1 cellular context compared by ENCODE assay signal in genomic region chr1:201375169-201375568, GRCh38.
TF ChIP-seq lines count a peak whose summit lies in the region.

No MANE protein-coding gene starts in this region.

TF ChIP-seq in GM23338, 12 proteins besides CTCF, POLR2A, EP300 and RAD21:
- TF ChIP-seq, protein P1, sequence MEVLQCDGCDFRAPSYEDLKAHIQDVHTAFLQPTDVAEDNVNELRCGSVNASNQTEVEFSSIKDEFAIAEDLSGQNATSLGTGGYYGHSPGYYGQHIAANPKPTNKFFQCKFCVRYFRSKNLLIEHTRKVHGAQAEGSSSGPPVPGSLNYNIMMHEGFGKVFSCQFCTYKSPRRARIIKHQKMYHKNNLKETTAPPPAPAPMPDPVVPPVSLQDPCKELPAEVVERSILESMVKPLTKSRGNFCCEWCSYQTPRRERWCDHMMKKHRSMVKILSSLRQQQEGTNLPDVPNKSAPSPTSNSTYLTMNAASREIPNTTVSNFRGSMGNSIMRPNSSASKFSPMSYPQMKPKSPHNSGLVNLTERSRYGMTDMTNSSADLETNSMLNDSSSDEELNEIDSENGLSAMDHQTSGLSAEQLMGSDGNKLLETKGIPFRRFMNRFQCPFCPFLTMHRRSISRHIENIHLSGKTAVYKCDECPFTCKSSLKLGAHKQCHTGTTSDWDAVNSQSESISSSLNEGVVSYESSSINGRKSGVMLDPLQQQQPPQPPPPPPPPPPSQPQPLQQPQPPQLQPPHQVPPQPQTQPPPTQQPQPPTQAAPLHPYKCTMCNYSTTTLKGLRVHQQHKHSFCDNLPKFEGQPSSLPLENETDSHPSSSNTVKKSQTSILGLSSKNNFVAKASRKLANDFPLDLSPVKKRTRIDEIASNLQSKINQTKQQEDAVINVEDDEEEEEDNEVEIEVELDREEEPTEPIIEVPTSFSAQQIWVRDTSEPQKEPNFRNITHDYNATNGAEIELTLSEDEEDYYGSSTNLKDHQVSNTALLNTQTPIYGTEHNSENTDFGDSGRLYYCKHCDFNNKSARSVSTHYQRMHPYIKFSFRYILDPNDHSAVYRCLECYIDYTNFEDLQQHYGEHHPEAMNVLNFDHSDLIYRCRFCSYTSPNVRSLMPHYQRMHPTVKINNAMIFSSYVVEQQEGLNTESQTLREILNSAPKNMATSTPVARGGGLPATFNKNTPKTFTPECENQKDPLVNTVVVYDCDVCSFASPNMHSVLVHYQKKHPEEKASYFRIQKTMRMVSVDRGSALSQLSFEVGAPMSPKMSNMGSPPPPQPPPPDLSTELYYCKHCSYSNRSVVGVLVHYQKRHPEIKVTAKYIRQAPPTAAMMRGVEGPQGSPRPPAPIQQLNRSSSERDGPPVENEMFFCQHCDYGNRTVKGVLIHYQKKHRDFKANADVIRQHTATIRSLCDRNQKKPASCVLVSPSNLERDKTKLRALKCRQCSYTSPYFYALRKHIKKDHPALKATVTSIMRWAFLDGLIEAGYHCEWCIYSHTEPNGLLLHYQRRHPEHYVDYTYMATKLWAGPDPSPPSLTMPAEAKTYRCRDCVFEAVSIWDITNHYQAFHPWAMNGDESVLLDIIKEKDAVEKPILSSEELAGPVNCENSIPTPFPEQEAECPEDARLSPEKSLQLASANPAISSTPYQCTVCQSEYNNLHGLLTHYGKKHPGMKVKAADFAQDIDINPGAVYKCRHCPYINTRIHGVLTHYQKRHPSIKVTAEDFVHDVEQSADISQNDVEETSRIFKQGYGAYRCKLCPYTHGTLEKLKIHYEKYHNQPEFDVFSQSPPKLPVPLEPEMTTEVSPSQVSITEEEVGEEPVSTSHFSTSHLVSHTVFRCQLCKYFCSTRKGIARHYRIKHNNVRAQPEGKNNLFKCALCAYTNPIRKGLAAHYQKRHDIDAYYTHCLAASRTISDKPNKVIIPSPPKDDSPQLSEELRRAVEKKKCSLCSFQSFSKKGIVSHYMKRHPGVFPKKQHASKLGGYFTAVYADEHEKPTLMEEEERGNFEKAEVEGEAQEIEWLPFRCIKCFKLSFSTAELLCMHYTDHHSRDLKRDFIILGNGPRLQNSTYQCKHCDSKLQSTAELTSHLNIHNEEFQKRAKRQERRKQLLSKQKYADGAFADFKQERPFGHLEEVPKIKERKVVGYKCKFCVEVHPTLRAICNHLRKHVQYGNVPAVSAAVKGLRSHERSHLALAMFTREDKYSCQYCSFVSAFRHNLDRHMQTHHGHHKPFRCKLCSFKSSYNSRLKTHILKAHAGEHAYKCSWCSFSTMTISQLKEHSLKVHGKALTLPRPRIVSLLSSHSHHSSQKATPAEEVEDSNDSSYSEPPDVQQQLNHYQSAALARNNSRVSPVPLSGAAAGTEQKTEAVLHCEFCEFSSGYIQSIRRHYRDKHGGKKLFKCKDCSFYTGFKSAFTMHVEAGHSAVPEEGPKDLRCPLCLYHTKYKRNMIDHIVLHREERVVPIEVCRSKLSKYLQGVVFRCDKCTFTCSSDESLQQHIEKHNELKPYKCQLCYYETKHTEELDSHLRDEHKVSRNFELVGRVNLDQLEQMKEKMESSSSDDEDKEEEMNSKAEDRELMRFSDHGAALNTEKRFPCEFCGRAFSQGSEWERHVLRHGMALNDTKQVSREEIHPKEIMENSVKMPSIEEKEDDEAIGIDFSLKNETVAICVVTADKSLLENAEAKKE (CRISPR knock-in tag; IDR thresholded peaks at IDR 0.05) = no peak
- TF ChIP-seq EZH2 (IDR thresholded peaks at IDR 0.05; ENCODE audit: low read depth, unreplicated experiment) (no peak), EZH2phosphoT487 (IDR thresholded peaks at IDR 0.05; ENCODE audit: unreplicated experiment) (no peak), STAT1 (IDR thresholded peaks at IDR 0.05; ENCODE audit: unreplicated experiment) (no peak), ETS1 (IDR thresholded peaks at IDR 0.05) (no peak), JUNB (IDR thresholded peaks at IDR 0.05; ENCODE audit: unreplicated experiment) (no peak), ZNF114 (CRISPR knock-in tag; IDR thresholded peaks at IDR 0.05) (no peak), REST (IDR thresholded peaks at IDR 0.05; ENCODE audit: unreplicated experiment) (no peak), CREB1 (CRISPR knock-in tag; IDR thresholded peaks at IDR 0.05; ENCODE audit: low read depth) (no peak), POLR2AphosphoS5 (IDR thresholded peaks at IDR 0.05; ENCODE audit: low read depth) (no peak), ZNF331 (CRISPR knock-in tag; IDR thresholded peaks at IDR 0.05; ENCODE audit: low read depth) (no peak), NANOG (IDR thresholded peaks at IDR 0.05; ENCODE audit: borderline replicate concordance) (no peak)
